ENCODE assay signal across 16 cellular contexts in genomic region chr6:159002432-159003160, GRCh38. TPM values are rescaled to one million over a fixed set of nuclear protein-coding genes. Genes with fewer than 3 reads are reported as not detected.
DNase-seq lines count a peak whose midpoint lies in the region; ATAC-seq and TF ChIP-seq lines count a peak whose summit lies in the region.
"Had no signal": no experiment of that assay in that cellular context is flagged by ENCODE, and none has a peak within 500 bp of the region (broad histone marks: within the 10 kb centered on the region; RNA-seq: fewer than 3 reads in every experiment).

No MANE protein-coding gene starts in this region.

- H3K4me1 Mint-ChIP-seq in CD4-positive, CD25-positive, alpha-beta regulatory T cell, result peaks cover 15 to 40% (median 25%) of the 10 kb centered on the region in 4 donors

- no peaks in the 10 kb centered on the region for H3K27me3 ChIP-seq in CD4-positive, CD25-positive, alpha-beta regulatory T cell (ENCODE audit: control insufficient read depth, insufficient read depth, low read length)
- no peaks in the 10 kb centered on the region for H3K27me3 ChIP-seq in brain microvascular endothelial cell (replicated peaks)
- H3K27me3 ChIP-seq: BLaER1 had no signal

- DNase-seq in CD4-positive, CD25-positive, alpha-beta regulatory T cell, result no peak
- DNase-seq in HPDE6-E6E7 (ENCODE audit: extremely low spot score) (peak; percentile 34), brain microvascular endothelial cell (peak; percentile 55), kidney tubule cell (ENCODE audit: low spot score) (peak; percentile 87), DMS79 treated with DMSO at 0.1 percent for 48 hours (lab: John Stamatoyannopoulos, UW) (no peak)
- no peak for DNase-seq in stimulated activated CD4-positive, alpha-beta T cell treated with anti-CD3 and anti-CD28 coated beads, Interleukin-2, amount 100 ng/mL, for 24 hours
- no peak for DNase-seq in activated naive CD4-positive, alpha-beta T cell treated with anti-CD3 and anti-CD28 coated beads, Interleukin-2, amount 50 U/mL, for 72 hours (ENCODE audit: low spot score in 2 of 2)
- DNase-seq: activated naive CD4-positive, alpha-beta T cell treated with Interleukin-2 at 50 U/mL for 16 hours; central memory CD4-positive, alpha-beta T cell; Karpas-422; NCI-H2171 treated with DMSO at 0.1 percent for 48 hours; OCI-M1 had no signal

- peak overlapping the region in 1 of 4 donors; percentile 99 for H3K4me3 Mint-ChIP-seq in CD4-positive, CD25-positive, alpha-beta regulatory T cell
- H3K4me3 Mint-ChIP-seq: T-helper 1 cell treated with Interleukin-12 subunit alpha and Interleukin-12 subunit beta and Interleukin-4 antibody, amounts not matched to agents 30 μg/mL and 1 μg/mL, for 36 hours had no signal

- no peak overlapping the region for H3K4me3 ChIP-seq in CD4-positive, CD25-positive, alpha-beta regulatory T cell (ENCODE audit: low read depth, low read length)
- H3K4me3 ChIP-seq in brain microvascular endothelial cell (ENCODE audit: low read depth, low read length), result no peak overlapping the region
- H3K4me3 ChIP-seq: BLaER1 had no signal

- no peaks in the 10 kb centered on the region for H3K9me3 Mint-ChIP-seq in CD4-positive, CD25-positive, alpha-beta regulatory T cell
- H3K9me3 Mint-ChIP-seq in activated naive CD4-positive, alpha-beta T cell treated with anti-CD3 and anti-CD28 coated beads, Interleukin-2, amount 50 U/mL, for 72 hours, result no peaks in the 10 kb centered on the region
- H3K9me3 Mint-ChIP-seq: T-helper 1 cell treated with Interleukin-12 subunit alpha and Interleukin-12 subunit beta and Interleukin-4 antibody, amounts not matched to agents 30 μg/mL and 1 μg/mL, for 36 hours had no signal

- no peak overlapping the region for H3K27ac ChIP-seq in CD4-positive, CD25-positive, alpha-beta regulatory T cell (ENCODE audit: insufficient read depth, low read length, poor library complexity, severe bottlenecking)
- no peak overlapping the region for H3K27ac ChIP-seq in brain microvascular endothelial cell
- H3K27ac ChIP-seq: BLaER1 had no signal

- in situ Hi-C loops in brain microvascular endothelial cell (cut with HindIII; ENCODE audit: low pct_ligation_motif_present, low sequenced_read_pairs), result no loop called here

- H3K27ac Mint-ChIP-seq in CD4-positive, CD25-positive, alpha-beta regulatory T cell, result peak overlapping the region in 2 of 3 donors; percentile 16 to 35
- H3K27ac Mint-ChIP-seq in activated naive CD4-positive, alpha-beta T cell treated with anti-CD3 and anti-CD28 coated beads, Interleukin-2, amount 50 U/mL, for 72 hours, result peak overlapping the region in 1 of 2 donors; percentile 8
- H3K27ac Mint-ChIP-seq: T-helper 1 cell treated with Interleukin-12 subunit alpha and Interleukin-12 subunit beta and Interleukin-4 antibody, amounts not matched to agents 30 μg/mL and 1 μg/mL, for 36 hours had no signal

- ATAC-seq in CD4-positive, CD25-positive, alpha-beta regulatory T cell (ENCODE audit: low read depth in 2 of 2), result no peak
- no peak for ATAC-seq in HG03520 (IDR thresholded peaks at IDR 0.05; ENCODE audit: unreplicated experiment)
- ATAC-seq in activated naive CD4-positive, alpha-beta T cell treated with anti-CD3 and anti-CD28 coated beads, Interleukin-2, amount 50 U/mL, for 72 hours, result no peak
- ATAC-seq: esophagus mucosa had no signal

- peaks cover 23% of the 10 kb centered on the region for H3K4me1 ChIP-seq in CD4-positive, CD25-positive, alpha-beta regulatory T cell (ENCODE audit: control insufficient read depth, insufficient read depth, low read length, poor library complexity, severe bottlenecking)

- H3K36me3 Mint-ChIP-seq in CD4-positive, CD25-positive, alpha-beta regulatory T cell, result peaks cover 15% of the 10 kb centered on the region
- peaks cover 6 to 7% of the 10 kb centered on the region in 2 donors for H3K36me3 Mint-ChIP-seq in activated naive CD4-positive, alpha-beta T cell treated with anti-CD3 and anti-CD28 coated beads, Interleukin-2, amount 50 U/mL, for 72 hours

- H3K36me3 ChIP-seq in CD4-positive, CD25-positive, alpha-beta regulatory T cell (ENCODE audit: control insufficient read depth, insufficient read depth, low read length), result no peaks in the 10 kb centered on the region
- no peaks in the 10 kb centered on the region for H3K36me3 ChIP-seq in brain microvascular endothelial cell (replicated peaks)
- H3K36me3 ChIP-seq: BLaER1 had no signal

- H3K9me3 ChIP-seq in CD4-positive, CD25-positive, alpha-beta regulatory T cell (ENCODE audit: control insufficient read depth in 2 of 2, low read length in 2 of 2), result no peaks in the 10 kb centered on the region
- H3K9me3 ChIP-seq: BLaER1 had no signal

- TF ChIP-seq CTCF in brain microvascular endothelial cell (IDR thresholded peaks at IDR 0.05; ENCODE audit: low read depth, low read length, missing control alignments), result no peak

- peaks cover 4% of the 10 kb centered on the region for H3K27me3 Mint-ChIP-seq in CD4-positive, CD25-positive, alpha-beta regulatory T cell

RNA-seq across cellular contexts. Expression of gene RSPH3, which starts 2.6 kb away (rescaled TPM):
- 1.5 TPM for total RNA-seq in CD4-positive, CD25-positive, alpha-beta regulatory T cell
- 1 to 10 TPM; 2.0 to 3.4 (median 2.5) TPM for polyA plus RNA-seq in CD4-positive, CD25-positive, alpha-beta regulatory T cell
- 1 to 10 TPM; 2.0 to 7.1 TPM for total RNA-seq in activated naive CD4-positive, alpha-beta T cell treated with anti-CD3 and anti-CD28 coated beads, Interleukin-2, amount 50 U/mL, for 72 hours

RNA-seq across cellular contexts. Expression of gene TAGAP, which starts 42.2 kb away (rescaled TPM):
- total RNA-seq in CD4-positive, CD25-positive, alpha-beta regulatory T cell, result 330 TPM
- 100 to 1,000 TPM; 105 to 191 (median 161) TPM for polyA plus RNA-seq in CD4-positive, CD25-positive, alpha-beta regulatory T cell
- total RNA-seq in activated naive CD4-positive, alpha-beta T cell treated with anti-CD3 and anti-CD28 coated beads, Interleukin-2, amount 50 U/mL, for 72 hours, result 10 to 100 TPM; 29.9 to 65.0 TPM

Comparison
In these comparisons a context has a peak if more than half of its experiments do, and no peak if none do; other contexts are left out.
1. DNase-seq: peak in HPDE6-E6E7 (single experiment), brain microvascular endothelial cell (single experiment) and kidney tubule cell (single experiment); none in CD4-positive, CD25-positive, alpha-beta regulatory T cell (0 of 3), stimulated activated CD4-positive, alpha-beta T cell treated with anti-CD3 and anti-CD28 coated beads, Interleukin-2, amount 100 ng/mL, for 24 hours (0 of 2), DMS79 treated with DMSO at 0.1 percent for 48 hours (single experiment) and activated naive CD4-positive, alpha-beta T cell treated with anti-CD3 and anti-CD28 coated beads, Interleukin-2, amount 50 U/mL, for 72 hours (0 of 2).